ENCODE assay signal across 2 cellular contexts in genomic region chr1:156021087-156021416, GRCh38.
TF ChIP-seq lines count a peak whose summit lies in the region.

No MANE protein-coding gene starts in this region.

TF ChIP-seq in SK-N-SH, 30 proteins besides CTCF, POLR2A, EP300 and RAD21:
- TF ChIP-seq GABPA (IDR thresholded peaks at IDR 0.05; ENCODE audit: low read depth) (no peak), USF2 (IDR thresholded peaks at IDR 0.05; ENCODE audit: borderline replicate concordance, low read depth, low read length) (no peak), SMC3 (IDR thresholded peaks at IDR 0.05; ENCODE audit: low read depth, low read length) (no peak), GATA2 (CRISPR knock-in tag; IDR thresholded peaks at IDR 0.05) (no peak), PBX3 (IDR thresholded peaks at IDR 0.05) (no peak), MEF2A (IDR thresholded peaks at IDR 0.05; ENCODE audit: borderline replicate concordance, low read depth) (no peak), ZBTB33 (IDR thresholded peaks at IDR 0.05; ENCODE audit: borderline replicate concordance, low read depth) (no peak), JUND (IDR thresholded peaks at IDR 0.05) (no peak), NFIC (IDR thresholded peaks at IDR 0.05; ENCODE audit: borderline replicate concordance) (no peak), FOXM1 (IDR thresholded peaks at IDR 0.05; ENCODE audit: low read depth) (no peak), MXI1 (IDR thresholded peaks at IDR 0.05; ENCODE audit: low read depth, low read length) (no peak), CHD2 (IDR thresholded peaks at IDR 0.05; ENCODE audit: low read length, partially characterized antibody) (no peak), YY1 (IDR thresholded peaks at IDR 0.05; ENCODE audit: low read depth) (no peak), FOSL2 (IDR thresholded peaks at IDR 0.05; ENCODE audit: borderline replicate concordance, low read depth) (no peak)
- TF ChIP-seq, protein P1, sequence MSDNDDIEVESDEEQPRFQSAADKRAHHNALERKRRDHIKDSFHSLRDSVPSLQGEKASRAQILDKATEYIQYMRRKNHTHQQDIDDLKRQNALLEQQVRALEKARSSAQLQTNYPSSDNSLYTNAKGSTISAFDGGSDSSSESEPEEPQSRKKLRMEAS (IDR thresholded peaks at IDR 0.05; ENCODE audit: low read depth), result no peak

TF ChIP-seq in SK-N-SH treated with all-trans-retinoic acid at 6 μM for 48 hours, 23 proteins besides CTCF, POLR2A, EP300 and RAD21:
- TF ChIP-seq ARNTL (CRISPR knock-in tag; IDR thresholded peaks at IDR 0.05; ENCODE audit: borderline replicate concordance, low read depth), result no peak
- TF ChIP-seq TSHZ2 (CRISPR knock-in tag; IDR thresholded peaks at IDR 0.05), result no peak
- no peak for TF ChIP-seq BACH2 (CRISPR knock-in tag; IDR thresholded peaks at IDR 0.05; ENCODE audit: borderline replicate concordance)
- no peak for TF ChIP-seq ZFP30 (CRISPR knock-in tag; IDR thresholded peaks at IDR 0.05)
